8 cellular contexts compared by ENCODE assay signal in genomic region chr17:73231363-73231762, GRCh38. TPM values are rescaled to one million over a fixed set of nuclear protein-coding genes. Genes with fewer than 3 reads are reported as not detected.
DNase-seq lines count a peak whose midpoint lies in the region; ATAC-seq and TF ChIP-seq lines count a peak whose summit lies in the region.

No MANE protein-coding gene starts in this region.

- H3K9ac ChIP-seq in H9 (ENCODE audit: extremely low read depth, insufficient read length, low read length) (peak overlapping the region; percentile 73), trophoblast cell (ENCODE audit: low read length) (peak overlapping the region; percentile 91)

- no peak overlapping the region for H2BK120ac ChIP-seq in H9 (ENCODE audit: low read depth, low read length, poor library complexity, severe bottlenecking)
- H2BK120ac ChIP-seq in trophoblast cell (ENCODE audit: insufficient read depth, low read length, poor library complexity), result peak overlapping the region; percentile 39

- ATAC-seq in WTC11 (no peak), GM19035 (IDR thresholded peaks at IDR 0.05; ENCODE audit: unreplicated experiment) (no peak)

- H3K79me1 ChIP-seq in H9 (ENCODE audit: insufficient read depth, low read depth, low read length, poor library complexity, severe bottlenecking) (no peaks in the 10 kb centered on the region), trophoblast cell (ENCODE audit: low read length) (peaks cover 10% of the 10 kb centered on the region)

- H3K79me2 ChIP-seq in H9 (ENCODE audit: insufficient read depth, low read length) (peaks cover 36% of the 10 kb centered on the region), trophoblast cell (ENCODE audit: control insufficient read depth, insufficient read depth, low read length, poor library complexity) (peaks cover 21% of the 10 kb centered on the region)

- no peak overlapping the region for H4K5ac ChIP-seq in H9 (ENCODE audit: insufficient read length, low read depth, low read length)

- no peak overlapping the region for H2BK20ac ChIP-seq in H9 (ENCODE audit: low read depth, low read length, poor library complexity, severe bottlenecking)

- H3T11ph ChIP-seq in H9 (ENCODE audit: low read length), result no peak overlapping the region

- no peak overlapping the region for H2BK12ac ChIP-seq in H9 (ENCODE audit: insufficient read length, low read depth, low read length)
- no peak overlapping the region for H2BK12ac ChIP-seq in trophoblast cell (ENCODE audit: low read length)

- no peak overlapping the region for H3K23ac ChIP-seq in H9 (ENCODE audit: insufficient read length, low read depth, low read length)
- H3K23ac ChIP-seq in trophoblast cell (ENCODE audit: low read length), result no peak overlapping the region

- no peak overlapping the region for H2AFZ ChIP-seq in H9 (ENCODE audit: low read length)
- no peak overlapping the region for H2AFZ ChIP-seq in trophoblast cell (ENCODE audit: insufficient read depth, low read length, poor library complexity)

- H4K8ac ChIP-seq in H9 (replicated peaks; ENCODE audit: insufficient read length, low read depth, low read length) (no peak overlapping the region), trophoblast cell (ENCODE audit: low read depth, low read length) (peak overlapping the region; percentile 42)

- H3K36me3 ChIP-seq in trophoblast cell (ENCODE audit: control insufficient read depth in 1 of 2, insufficient read depth in 2 of 2, low read length in 2 of 2), result peaks cover 4 to 6% of the 10 kb centered on the region in 2 experiments

- peak overlapping the region; percentile 71 to 92 (median 84) for H3K27ac Mint-ChIP-seq in H9
- H3K27ac Mint-ChIP-seq in WTC11, result peak overlapping the region; percentile 93

- TF ChIP-seq CTCF in AG09309 (IDR thresholded peaks at IDR 0.05; ENCODE audit: control insufficient read depth, insufficient read depth, low read depth, low read length, missing control alignments) (no peak), H9 (conservative IDR thresholded peaks at IDR 0.05) (no peak), WTC11 (IDR thresholded peaks at IDR 0.05) (no peak), fibroblast of villous mesenchyme (IDR thresholded peaks at IDR 0.05; ENCODE audit: insufficient read depth, low read depth, low read length) (no peak)

- no peak overlapping the region for H2AK5ac ChIP-seq in H9 (ENCODE audit: insufficient read length, low read length)
- H2AK5ac ChIP-seq in trophoblast cell (ENCODE audit: low read length), result no peak overlapping the region

- POLR2A ChIA-PET in WTC11 (lab: Charles Lee), result interaction anchor here (0.6 to 0.9 kb wide), 3 partner anchors 24 to 80 kb away, joined by 3 to 5 read pairs (median 4); no protein-coding TSS in a partner anchor

- peak overlapping the region; percentile 79 for H4K12ac ChIP-seq in trophoblast cell (ENCODE audit: low read depth, low read length)

- WGBS in H9 (ENCODE audit: extremely low coverage, insufficient read length, low lambda C conversion rate), result no CpG with 5 or more reads among the region's 21 CpGs
- no CpG with 5 or more reads among the region's 21 CpGs for WGBS in trophoblast cell (ENCODE audit: extremely low coverage, insufficient coverage, insufficient read length)

- no peaks in the 10 kb centered on the region for H3K27me3 Mint-ChIP-seq in H9 (ENCODE audit: low read depth)
- H3K27me3 Mint-ChIP-seq in WTC11 (ENCODE audit: low read depth), result no peaks in the 10 kb centered on the region

- H3K9me3 ChIP-seq in H9 (ENCODE audit: control insufficient read depth, low read depth, low read length) (no peaks in the 10 kb centered on the region), trophoblast cell (ENCODE audit: insufficient read depth, low read depth, low read length) (no peaks in the 10 kb centered on the region)

- H3K9me3 Mint-ChIP-seq in H9, result no peaks in the 10 kb centered on the region; a peak in 1 of 5 replicates
- H3K9me3 Mint-ChIP-seq in WTC11, result no peaks in the 10 kb centered on the region

- H3K4ac ChIP-seq in H9 (ENCODE audit: low read depth, low read length) (no peak overlapping the region), trophoblast cell (ENCODE audit: low read depth, low read length) (peak overlapping the region; percentile 87)

- H3K4me3 ChIP-seq in AG09309 (ENCODE audit: control insufficient read depth, low read depth, low read length), result peak overlapping the region; percentile 99
- peak overlapping the region; percentile 98 for H3K4me3 ChIP-seq in fibroblast of villous mesenchyme (ENCODE audit: low read depth, low read length)
- H3K4me3 ChIP-seq in trophoblast cell (ENCODE audit: low read depth, low read length), result peak overlapping the region; percentile 95

- CTCF ChIA-PET in WTC11 (lab: Charles Lee), result interaction anchor here (1.1 to 2.8 kb wide), 10 partner anchors 8 to 968 kb away, joined by 3 to 18 read pairs (median 5); no protein-coding TSS in a partner anchor

- H3K4me1 ChIP-seq in H9 (ENCODE audit: insufficient read depth, low read length), result peaks cover 6% of the 10 kb centered on the region; the same call in 1 of the 2 replicates
- peaks cover 2% of the 10 kb centered on the region in 2 experiments for H3K4me1 ChIP-seq in trophoblast cell (ENCODE audit: control insufficient read depth in 1 of 2, insufficient read depth in 2 of 2, low read length in 2 of 2)

- H2BK5ac ChIP-seq in H9 (ENCODE audit: insufficient read length, low read length), result no peak overlapping the region
- H2BK5ac ChIP-seq in trophoblast cell (ENCODE audit: low read depth, low read length, poor library complexity), result peak overlapping the region; percentile 59

- no peak overlapping the region for H4K91ac ChIP-seq in H9 (ENCODE audit: insufficient read length, low read depth, low read length)
- peak overlapping the region; percentile 75 for H4K91ac ChIP-seq in trophoblast cell (ENCODE audit: low read depth, low read length)

- H3K36me3 Mint-ChIP-seq in H9 (ENCODE audit: insufficient read depth in 1 of 3, low read depth in 3 of 3), result peaks cover 7 to 26% (median 24%) of the 10 kb centered on the region in 3 experiments; a peak in 6 of 7 replicates
- peaks cover 16% of the 10 kb centered on the region for H3K36me3 Mint-ChIP-seq in WTC11

- H3K18ac ChIP-seq in H9 (ENCODE audit: insufficient read length, low read depth, low read length) (no peak overlapping the region), trophoblast cell (ENCODE audit: low read length) (no peak overlapping the region)

- H3K27me3 ChIP-seq in H9 (ENCODE audit: insufficient read depth, low read length), result no peaks in the 10 kb centered on the region
- no peaks in the 10 kb centered on the region for H3K27me3 ChIP-seq in trophoblast cell (ENCODE audit: insufficient read depth, low read length)

- H3K14ac ChIP-seq in H9 (ENCODE audit: insufficient read depth, low read length), result no peak overlapping the region
- H3K14ac ChIP-seq in trophoblast cell (ENCODE audit: low read length), result peak overlapping the region; percentile 45

- peaks cover 12% of the 10 kb centered on the region for H3K23me2 ChIP-seq in H9 (ENCODE audit: insufficient read length, low read depth, low read length, poor library complexity, severe bottlenecking)

- H3K56ac ChIP-seq in H9 (ENCODE audit: insufficient read length, low read depth, low read length), result no peak overlapping the region

- H3K4me3 Mint-ChIP-seq in H9 (peak overlapping the region; percentile 87 to 98), WTC11 (peak overlapping the region; percentile 97)

- H4K20me1 ChIP-seq in H9 (ENCODE audit: control insufficient read depth, insufficient read depth, insufficient read length), result no peaks in the 10 kb centered on the region

- H3K27ac ChIP-seq in H9 (ENCODE audit: insufficient read length, low read depth, low read length) (no peak overlapping the region), trophoblast cell (ENCODE audit: low read depth, low read length) (peak overlapping the region; percentile 68)

- no peak for DNase-seq in AG09309 (ENCODE audit: low read depth)
- DNase-seq in H9, result no peak
- no peak for DNase-seq in WTC11 (ENCODE audit: low spot score)
- DNase-seq in fibroblast of villous mesenchyme (ENCODE audit: low read depth), result peak; percentile 33
- DNase-seq in trophoblast cell, result peak in 1 of 2 donors; percentile 25
- DNase-seq in DMS79 (lab: John Stamatoyannopoulos, UW), result no peak
- no peak for DNase-seq in HPDE6-E6E7 (ENCODE audit: extremely low spot score)

- no peak overlapping the region for H2BK15ac ChIP-seq in H9 (ENCODE audit: low read depth, low read length)

- peak overlapping the region; percentile 70 for H3K4me2 ChIP-seq in H9 (ENCODE audit: insufficient read depth, insufficient read length, low read length)
- H3K4me2 ChIP-seq in trophoblast cell (ENCODE audit: low read length), result peak overlapping the region; percentile 97

- H3K4me1 Mint-ChIP-seq in H9, result peaks cover 40 to 44% of the 10 kb centered on the region in 2 experiments
- peaks cover 54% of the 10 kb centered on the region for H3K4me1 Mint-ChIP-seq in WTC11

TF ChIP-seq in WTC11, 78 proteins besides CTCF, POLR2A, EP300 and RAD21 (continues in another document):
- TF ChIP-seq JUN (CRISPR knock-in tag; IDR thresholded peaks at IDR 0.05) (no peak), GTF2I (CRISPR knock-in tag; conservative IDR thresholded peaks at IDR 0.05) (no peak), ATF1 (CRISPR knock-in tag; IDR thresholded peaks at IDR 0.05) (no peak), ZNF263 (CRISPR knock-in tag; IDR thresholded peaks at IDR 0.05; ENCODE audit: low read depth) (no peak), NFYB (CRISPR knock-in tag; conservative IDR thresholded peaks at IDR 0.05; ENCODE audit: low read depth) (no peak), ZNF512 (CRISPR knock-in tag; IDR thresholded peaks at IDR 0.05; ENCODE audit: borderline replicate concordance) (no peak)

RNA-seq across cellular contexts. Expression of gene CPSF4L, which starts 30.3 kb away (rescaled TPM):
- total RNA-seq in H9 (2021), result not detected in 2 replicates
- not detected in 3 replicates for total RNA-seq in WTC11 (2021)
- not detected in 2 replicates for total RNA-seq in fibroblast of villous mesenchyme
- polyA plus RNA-seq in trophoblast cell (2013), result not detected in 2 replicates

RNA-seq across cellular contexts. Expression of gene COG1, which starts 38.5 kb away (rescaled TPM):
- total RNA-seq in H9 (2021) (23.2 and 26.5 TPM in 2 replicates), WTC11 (2021) (19.2 to 22.6 TPM (median 19.5 TPM) in 3 replicates), fibroblast of villous mesenchyme (25.9 and 26.7 TPM in 2 replicates)
- polyA plus RNA-seq in trophoblast cell (2013), result 26.2 and 27.2 TPM in 2 replicates
